Comparison of ENCODE assay signal across 1 cellular context in the genomic region with DNA sequence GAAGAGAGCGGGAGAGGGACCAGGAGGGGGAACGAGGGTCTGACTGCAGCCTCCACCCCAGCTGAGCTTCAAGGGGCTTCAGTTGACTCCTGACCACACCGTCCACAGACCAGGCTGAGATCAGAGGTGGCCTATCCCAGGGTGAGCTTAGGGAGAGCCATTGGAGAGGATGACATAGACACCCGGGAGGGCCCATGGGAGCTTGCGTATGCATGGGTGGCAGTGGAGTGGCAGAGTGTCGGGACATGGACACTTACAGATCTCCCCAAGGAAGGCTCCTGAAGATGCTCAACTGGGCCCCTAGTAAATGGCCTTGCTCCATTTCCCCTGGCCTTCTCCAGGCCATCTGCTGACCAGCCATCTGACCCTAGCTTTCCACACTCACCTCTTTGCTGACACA.
TF ChIP-seq lines count a peak whose summit lies in the region.

No MANE protein-coding gene starts in this region.

TF ChIP-seq in K562, 482 proteins besides CTCF, POLR2A, EP300 and RAD21:
- TF ChIP-seq BDP1 (IDR thresholded peaks at IDR 0.05; ENCODE audit: insufficient read depth, insufficient read length) (no peak), MIER1 (IDR thresholded peaks at IDR 0.05; ENCODE audit: low read depth) (no peak), ZNF584 (CRISPR knock-in tag; IDR thresholded peaks at IDR 0.05; ENCODE audit: low read depth) (no peak), NFIC (IDR thresholded peaks at IDR 0.05) (no peak), HDAC1 (IDR thresholded peaks at IDR 0.05) (no peak), JUND (IDR thresholded peaks at IDR 0.05; ENCODE audit: borderline replicate concordance, low read depth, low read length) (no peak), JUND (tag; IDR thresholded peaks at IDR 0.05; ENCODE audit: borderline replicate concordance, low read depth, low read length) (no peak), NFIX (CRISPR knock-in tag; IDR thresholded peaks at IDR 0.05; ENCODE audit: low read depth) (no peak), HDAC8 (tag; IDR thresholded peaks at IDR 0.05) (no peak), RUNX1 (IDR thresholded peaks at IDR 0.05; ENCODE audit: low read depth) (no peak)
- TF ChIP-seq, protein P1, sequence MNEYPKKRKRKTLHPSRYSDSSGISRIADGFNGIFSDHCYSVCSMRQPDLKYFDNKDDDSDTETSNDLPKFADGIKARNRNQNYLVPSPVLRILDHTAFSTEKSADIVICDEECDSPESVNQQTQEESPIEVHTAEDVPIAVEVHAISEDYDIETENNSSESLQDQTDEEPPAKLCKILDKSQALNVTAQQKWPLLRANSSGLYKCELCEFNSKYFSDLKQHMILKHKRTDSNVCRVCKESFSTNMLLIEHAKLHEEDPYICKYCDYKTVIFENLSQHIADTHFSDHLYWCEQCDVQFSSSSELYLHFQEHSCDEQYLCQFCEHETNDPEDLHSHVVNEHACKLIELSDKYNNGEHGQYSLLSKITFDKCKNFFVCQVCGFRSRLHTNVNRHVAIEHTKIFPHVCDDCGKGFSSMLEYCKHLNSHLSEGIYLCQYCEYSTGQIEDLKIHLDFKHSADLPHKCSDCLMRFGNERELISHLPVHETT (CRISPR knock-in tag; conservative IDR thresholded peaks at IDR 0.05 in 1 of 2, IDR thresholded peaks at IDR 0.05 in 1 of 2) = no peak
- TF ChIP-seq, protein P2, sequence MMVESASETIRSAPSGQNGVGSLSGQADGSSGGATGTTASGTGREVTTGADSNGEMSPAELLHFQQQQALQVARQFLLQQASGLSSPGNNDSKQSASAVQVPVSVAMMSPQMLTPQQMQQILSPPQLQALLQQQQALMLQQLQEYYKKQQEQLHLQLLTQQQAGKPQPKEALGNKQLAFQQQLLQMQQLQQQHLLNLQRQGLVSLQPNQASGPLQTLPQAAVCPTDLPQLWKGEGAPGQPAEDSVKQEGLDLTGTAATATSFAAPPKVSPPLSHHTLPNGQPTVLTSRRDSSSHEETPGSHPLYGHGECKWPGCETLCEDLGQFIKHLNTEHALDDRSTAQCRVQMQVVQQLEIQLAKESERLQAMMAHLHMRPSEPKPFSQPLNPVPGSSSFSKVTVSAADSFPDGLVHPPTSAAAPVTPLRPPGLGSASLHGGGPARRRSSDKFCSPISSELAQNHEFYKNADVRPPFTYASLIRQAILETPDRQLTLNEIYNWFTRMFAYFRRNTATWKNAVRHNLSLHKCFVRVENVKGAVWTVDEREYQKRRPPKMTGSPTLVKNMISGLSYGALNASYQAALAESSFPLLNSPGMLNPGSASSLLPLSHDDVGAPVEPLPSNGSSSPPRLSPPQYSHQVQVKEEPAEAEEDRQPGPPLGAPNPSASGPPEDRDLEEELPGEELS (CRISPR knock-in tag; IDR thresholded peaks at IDR 0.05; ENCODE audit: borderline replicate concordance) = no peak
